In genomic region chr20:37406010-37406998, GRCh38 we compare ENCODE assay signal across 1 cellular context.
TF ChIP-seq lines count a peak whose summit lies in the region.

No MANE protein-coding gene starts in this region.

TF ChIP-seq in HepG2, 621 proteins besides CTCF, POLR2A, EP300 and RAD21 (continued from another document and continues in another):
- TF ChIP-seq ZBTB40 (IDR thresholded peaks at IDR 0.05), result no peak
- TF ChIP-seq ZBTB40 (CRISPR knock-in tag; IDR thresholded peaks at IDR 0.05), result peak; percentile 92
- TF ChIP-seq ZNF879 (CRISPR knock-in tag; IDR thresholded peaks at IDR 0.05), result peak; percentile 93
- no peak for TF ChIP-seq GTF2F1 (IDR thresholded peaks at IDR 0.05; ENCODE audit: low read length)
- TF ChIP-seq YEATS4 (CRISPR knock-in tag; IDR thresholded peaks at IDR 0.05; ENCODE audit: borderline replicate concordance), result peak; percentile 95
- TF ChIP-seq MAFF (IDR thresholded peaks at IDR 0.05; ENCODE audit: low read depth, low read length), result no peak
- TF ChIP-seq SRSF1 (optimal IDR thresholded peaks at IDR 0.05; ENCODE audit: low read depth, low read length), result no peak
- TF ChIP-seq ARNTL (CRISPR knock-in tag; IDR thresholded peaks at IDR 0.05), result peak; percentile 97
- TF ChIP-seq ZNF484 (CRISPR knock-in tag; IDR thresholded peaks at IDR 0.05; ENCODE audit: borderline replicate concordance, low read depth), result peak; percentile 94; the same call in 1 of the 2 replicates
- no peak for TF ChIP-seq ONECUT2 (CRISPR knock-in tag; IDR thresholded peaks at IDR 0.05)
- TF ChIP-seq DMAP1 (CRISPR knock-in tag; IDR thresholded peaks at IDR 0.05), result peak; percentile 85
- no peak; the same call in 1 of the 2 replicates for TF ChIP-seq DR1 (CRISPR knock-in tag; IDR thresholded peaks at IDR 0.05)
- no peak for TF ChIP-seq TRAFD1 (CRISPR knock-in tag; IDR thresholded peaks at IDR 0.05; ENCODE audit: borderline replicate concordance)
- no peak for TF ChIP-seq SOX13 (IDR thresholded peaks at IDR 0.05)
- TF ChIP-seq SOX13 (CRISPR knock-in tag; conservative IDR thresholded peaks at IDR 0.05 in 1 of 2, IDR thresholded peaks at IDR 0.05 in 1 of 2), result no peak; a peak in 1 of 4 replicates
- peak; percentile 28; the same call in 1 of the 2 replicates for TF ChIP-seq ZHX2 (IDR thresholded peaks at IDR 0.05; ENCODE audit: low read depth)
- TF ChIP-seq ZHX2 (CRISPR knock-in tag; IDR thresholded peaks at IDR 0.05; ENCODE audit: borderline replicate concordance), result peak; percentile 97; the same call in 1 of the 2 replicates
- peak; percentile 33; the same call in 1 of the 2 replicates for TF ChIP-seq USF2 (IDR thresholded peaks at IDR 0.05; ENCODE audit: low read depth, low read length)
- TF ChIP-seq USF2 (CRISPR knock-in tag; IDR thresholded peaks at IDR 0.05; ENCODE audit: borderline replicate concordance), result no peak; the same call in 1 of the 2 replicates
- 0 out of 2 replicates have a peak, but pooled peaks have one; percentile 96 for TF ChIP-seq ZNF138 (CRISPR knock-in tag; IDR thresholded peaks at IDR 0.05; ENCODE audit: low read depth)
- TF ChIP-seq PRPF4 (IDR thresholded peaks at IDR 0.05; ENCODE audit: low read depth, low read length, poor library complexity, severe bottlenecking), result no peak
- TF ChIP-seq ZFP36L1 (CRISPR knock-in tag; IDR thresholded peaks at IDR 0.05), result peak; percentile 68; the same call in 1 of the 2 replicates
- no peak for TF ChIP-seq STAG1 (CRISPR knock-in tag; IDR thresholded peaks at IDR 0.05)
- TF ChIP-seq ZNF143 (CRISPR knock-in tag; IDR thresholded peaks at IDR 0.05), result peak; percentile 63
- peak; percentile 55 for TF ChIP-seq ETV5 (CRISPR knock-in tag; IDR thresholded peaks at IDR 0.05; ENCODE audit: borderline replicate concordance)
- no peak for TF ChIP-seq CBX2 (IDR thresholded peaks at IDR 0.05; ENCODE audit: low read depth, low read length)
- peak; percentile 97; the same call in 1 of the 2 replicates for TF ChIP-seq CBX2 (CRISPR knock-in tag; IDR thresholded peaks at IDR 0.05; ENCODE audit: low read depth)
- no peak for TF ChIP-seq NFE2 (CRISPR knock-in tag; IDR thresholded peaks at IDR 0.05)
- TF ChIP-seq ATM (IDR thresholded peaks at IDR 0.05; ENCODE audit: borderline replicate concordance), result no peak
- no peak for TF ChIP-seq TEAD3 (CRISPR knock-in tag; optimal IDR thresholded peaks at IDR 0.05; ENCODE audit: borderline replicate concordance)
- no peak for TF ChIP-seq ZNF234 (CRISPR knock-in tag; conservative IDR thresholded peaks at IDR 0.05)
- TF ChIP-seq HNF1B (CRISPR knock-in tag; IDR thresholded peaks at IDR 0.05), result no peak
- TF ChIP-seq BCL6 (CRISPR knock-in tag; IDR thresholded peaks at IDR 0.05), result 0 out of 2 replicates have a peak, but pooled peaks have one; percentile 39
- TF ChIP-seq ARID5B (CRISPR knock-in tag; IDR thresholded peaks at IDR 0.05), result peak; percentile 57
- no peak for TF ChIP-seq SKI (IDR thresholded peaks at IDR 0.05; ENCODE audit: partially characterized antibody)
